In genomic region chr3:12897537-12898289, GRCh38 we compare ENCODE assay signal across 15 cellular contexts. TPM values are rescaled to one million over a fixed set of nuclear protein-coding genes. Genes with fewer than 3 reads are reported as not detected.
DNase-seq lines count a peak whose midpoint lies in the region; ATAC-seq and TF ChIP-seq lines count a peak whose summit lies in the region.
"Had no signal": no experiment of that assay in that cellular context is flagged by ENCODE, and none has a peak within 500 bp of the region (broad histone marks: within the 10 kb centered on the region; RNA-seq: fewer than 3 reads in every experiment).

No MANE protein-coding gene starts in this region.

- intact Hi-C loops in activated CD8-positive, alpha-beta T cell treated with anti-CD3 and anti-CD28 coated beads for 36 hours (cut with micrococcal nuclease) = no loop called here
- intact Hi-C loops in prostate gland (cut with DNase I) = loop anchor here (5.0 kb wide), 1 partner anchor 85 kb away; no protein-coding TSS in a partner anchor

- peaks cover 0 to 11% of the 10 kb centered on the region in 2 donors for H3K36me3 ChIP-seq in prostate gland

- peaks cover 14% of the 10 kb centered on the region for H3K36me3 Mint-ChIP-seq in activated CD8-positive, alpha-beta T cell treated with anti-CD3 and anti-CD28 coated beads for 36 hours (ENCODE audit: low read depth)
- peaks cover 25% of the 10 kb centered on the region for H3K36me3 Mint-ChIP-seq in activated CD8-positive, alpha-beta T cell treated with anti-CD3 and anti-CD28 coated beads, Interleukin-2, amount 10 ng/mL, durations not matched to agents 7 days and 5 days (ENCODE audit: low read depth)
- peaks cover 53% of the 10 kb centered on the region for H3K36me3 Mint-ChIP-seq in central memory CD8-positive, alpha-beta T cell (ENCODE audit: insufficient read depth)

- no peaks in the 10 kb centered on the region for H3K9me3 Mint-ChIP-seq in activated CD8-positive, alpha-beta T cell treated with anti-CD3 and anti-CD28 coated beads for 36 hours
- H3K9me3 Mint-ChIP-seq in activated CD8-positive, alpha-beta T cell treated with anti-CD3 and anti-CD28 coated beads, Interleukin-2, amount 10 ng/mL, durations not matched to agents 7 days and 5 days (ENCODE audit: insufficient read depth) = no peaks in the 10 kb centered on the region
- no peaks in the 10 kb centered on the region for H3K9me3 Mint-ChIP-seq in central memory CD8-positive, alpha-beta T cell
- H3K9me3 Mint-ChIP-seq: activated naive CD4-positive, alpha-beta T cell treated with anti-CD3 and anti-CD28 coated beads, Interleukin-2, amount 50 U/mL, for 24 hours; H9 had no signal

- H3K4me3 Mint-ChIP-seq in activated CD8-positive, alpha-beta T cell treated with anti-CD3 and anti-CD28 coated beads for 36 hours = no peak overlapping the region
- no peak overlapping the region for H3K4me3 Mint-ChIP-seq in activated CD8-positive, alpha-beta T cell treated with anti-CD3 and anti-CD28 coated beads, Interleukin-2, amount 10 ng/mL, durations not matched to agents 7 days and 5 days
- H3K4me3 Mint-ChIP-seq in central memory CD8-positive, alpha-beta T cell = no peak overlapping the region
- H3K4me3 Mint-ChIP-seq: activated naive CD4-positive, alpha-beta T cell treated with anti-CD3 and anti-CD28 coated beads, Interleukin-2, amount 50 U/mL, for 24 hours; H9 had no signal

- H3K27me3 Mint-ChIP-seq in activated CD8-positive, alpha-beta T cell treated with anti-CD3 and anti-CD28 coated beads for 36 hours = no peaks in the 10 kb centered on the region
- no peaks in the 10 kb centered on the region for H3K27me3 Mint-ChIP-seq in activated CD8-positive, alpha-beta T cell treated with anti-CD3 and anti-CD28 coated beads, Interleukin-2, amount 10 ng/mL, durations not matched to agents 7 days and 5 days (ENCODE audit: low read depth)
- no peaks in the 10 kb centered on the region for H3K27me3 Mint-ChIP-seq in central memory CD8-positive, alpha-beta T cell
- H3K27me3 Mint-ChIP-seq: activated naive CD4-positive, alpha-beta T cell treated with anti-CD3 and anti-CD28 coated beads, Interleukin-2, amount 50 U/mL, for 24 hours had no signal

- no peaks in the 10 kb centered on the region for H3K27me3 ChIP-seq in prostate gland (replicated peaks; ENCODE audit: insufficient read depth)

- WGBS in prostate gland = 37% methylated on average over 10 of the region's 10 CpGs

- no peak overlapping the region for H3K4me3 ChIP-seq in prostate gland
- H3K4me3 ChIP-seq: mucosa of descending colon, PC-9 had no signal

- no peak for TF ChIP-seq POLR2A in prostate gland (IDR thresholded peaks at IDR 0.05)

- ATAC-seq in activated CD8-positive, alpha-beta T cell treated with anti-CD3 and anti-CD28 coated beads for 36 hours = no peak
- ATAC-seq in activated CD8-positive, alpha-beta T cell treated with anti-CD3 and anti-CD28 coated beads, Interleukin-2, amount 10 ng/mL, durations not matched to agents 7 days and 5 days = no peak
- peak; percentile 32 for ATAC-seq in central memory CD8-positive, alpha-beta T cell (replicated peaks; ENCODE audit: extremely low read depth, poor library complexity, severe bottlenecking)
- ATAC-seq: mucosa of descending colon had no signal

- peaks cover 7% of the 10 kb centered on the region for H3K4me1 Mint-ChIP-seq in activated CD8-positive, alpha-beta T cell treated with anti-CD3 and anti-CD28 coated beads for 36 hours (ENCODE audit: low read depth)
- H3K4me1 Mint-ChIP-seq in activated CD8-positive, alpha-beta T cell treated with anti-CD3 and anti-CD28 coated beads, Interleukin-2, amount 10 ng/mL, durations not matched to agents 7 days and 5 days (ENCODE audit: low read depth) = peaks cover 8% of the 10 kb centered on the region
- H3K4me1 Mint-ChIP-seq in central memory CD8-positive, alpha-beta T cell = peaks cover 12% of the 10 kb centered on the region
- H3K4me1 Mint-ChIP-seq: activated naive CD4-positive, alpha-beta T cell treated with anti-CD3 and anti-CD28 coated beads, Interleukin-2, amount 50 U/mL, for 24 hours had no signal

- no peaks in the 10 kb centered on the region for H3K4me1 ChIP-seq in prostate gland (replicated peaks)

- no peaks in the 10 kb centered on the region for H3K9me3 ChIP-seq in prostate gland
- H3K9me3 ChIP-seq: mucosa of descending colon had no signal

- DNase-seq in activated CD8-positive, alpha-beta T cell treated with anti-CD3 and anti-CD28 coated beads for 36 hours = no peak
- no peak for DNase-seq in activated CD8-positive, alpha-beta T cell treated with anti-CD3 and anti-CD28 coated beads, Interleukin-2, amount 10 ng/mL, durations not matched to agents 7 days and 5 days
- DNase-seq in NCI-H146 (lab: John Stamatoyannopoulos, UW) (peak; percentile 67), prostate gland (ENCODE audit: low spot score) (peak; percentile 24), GM03348 (ENCODE audit: low spot score) (no peak), NCI-H1092 treated with DMSO at 0.1 percent for 48 hours (lab: John Stamatoyannopoulos, UW) (no peak)
- no peak for DNase-seq in central memory CD8-positive, alpha-beta T cell (ENCODE audit: low spot score in 2 of 2)
- no peak for DNase-seq in activated naive CD4-positive, alpha-beta T cell treated with Interleukin-2 at 50 U/mL for 16 hours
- DNase-seq: cortex of kidney; H9; mucosa of descending colon; NCI-H187 treated with DMSO at 0.1 percent for 48 hours; PC-9; stimulated activated CD4-positive, alpha-beta T cell treated with anti-CD3 and anti-CD28 coated beads, Interleukin-2, amount 100 ng/mL, for 24 hours had no signal

- POLR2A ChIA-PET in activated CD8-positive, alpha-beta T cell treated with anti-CD3 and anti-CD28 coated beads for 36 hours (lab: Charles Lee) = interaction anchor here (1.7 kb wide), 1 partner anchor 64 kb away, joined by 7 read pairs; no protein-coding TSS in a partner anchor
- POLR2A ChIA-PET in activated CD8-positive, alpha-beta T cell treated with anti-CD3 and anti-CD28 coated beads, Interleukin-2, amount 10 ng/mL, durations not matched to agents 7 days and 5 days (lab: Charles Lee) = no interaction called here

- no peak overlapping the region for H3K27ac ChIP-seq in prostate gland
- H3K27ac ChIP-seq: PC-9 had no signal

- CTCF ChIA-PET in activated CD8-positive, alpha-beta T cell treated with anti-CD3 and anti-CD28 coated beads for 36 hours (lab: Charles Lee) = interaction anchor here (1.1 to 1.3 kb wide), 2 partner anchors 10 to 97 kb away, joined by 3 read pairs; no protein-coding TSS in a partner anchor
- CTCF ChIA-PET in activated CD8-positive, alpha-beta T cell treated with anti-CD3 and anti-CD28 coated beads, Interleukin-2, amount 10 ng/mL, durations not matched to agents 7 days and 5 days (lab: Charles Lee) = interaction anchor here (1.0 kb wide), 3 partner anchors 56 to 87 kb away, joined by 3 read pairs; no protein-coding TSS in a partner anchor

- peak overlapping the region; percentile 41 for H3K27ac Mint-ChIP-seq in activated CD8-positive, alpha-beta T cell treated with anti-CD3 and anti-CD28 coated beads for 36 hours
- H3K27ac Mint-ChIP-seq in activated CD8-positive, alpha-beta T cell treated with anti-CD3 and anti-CD28 coated beads, Interleukin-2, amount 10 ng/mL, durations not matched to agents 7 days and 5 days = no peak overlapping the region
- H3K27ac Mint-ChIP-seq in central memory CD8-positive, alpha-beta T cell (ENCODE audit: low read depth) = peak overlapping the region; percentile 51

- no peak for TF ChIP-seq CTCF in activated CD8-positive, alpha-beta T cell treated with anti-CD3 and anti-CD28 coated beads for 36 hours (IDR thresholded peaks at IDR 0.05)
- no peak for TF ChIP-seq CTCF in prostate gland (IDR thresholded peaks at IDR 0.05)

RNA-seq across cellular contexts. Expression of gene RPL32, which starts 56.3 kb away (rescaled TPM):
- 1,000 to 10,000 TPM; 2,861 to 2,981 TPM for total RNA-seq in activated CD8-positive, alpha-beta T cell treated with anti-CD3 and anti-CD28 coated beads for 36 hours
- total RNA-seq in activated CD8-positive, alpha-beta T cell treated with anti-CD3 and anti-CD28 coated beads, Interleukin-2, amount 10 ng/mL, durations not matched to agents 7 days and 5 days = 1,000 to 10,000 TPM; 1,764 to 1,890 TPM
- 1,000 to 10,000 TPM in 1 of 2 donors, 100 to 1,000 TPM in 1; 851 to 1,881 TPM for total RNA-seq in prostate gland

Comparison
In these comparisons a context has a peak if more than half of its experiments do, and no peak if none do; other contexts are left out.
1. DNase-seq: peak in NCI-H146 (single experiment) and prostate gland (single experiment); none in activated CD8-positive, alpha-beta T cell treated with anti-CD3 and anti-CD28 coated beads for 36 hours (single experiment), activated CD8-positive, alpha-beta T cell treated with anti-CD3 and anti-CD28 coated beads, Interleukin-2, amount 10 ng/mL, durations not matched to agents 7 days and 5 days (single experiment), central memory CD8-positive, alpha-beta T cell (0 of 2), GM03348 (single experiment), NCI-H1092 treated with DMSO at 0.1 percent for 48 hours (single experiment) and activated naive CD4-positive, alpha-beta T cell treated with Interleukin-2 at 50 U/mL for 16 hours (single experiment).